Comparison of ENCODE assay signal across 1 cellular context in the genomic region with DNA sequence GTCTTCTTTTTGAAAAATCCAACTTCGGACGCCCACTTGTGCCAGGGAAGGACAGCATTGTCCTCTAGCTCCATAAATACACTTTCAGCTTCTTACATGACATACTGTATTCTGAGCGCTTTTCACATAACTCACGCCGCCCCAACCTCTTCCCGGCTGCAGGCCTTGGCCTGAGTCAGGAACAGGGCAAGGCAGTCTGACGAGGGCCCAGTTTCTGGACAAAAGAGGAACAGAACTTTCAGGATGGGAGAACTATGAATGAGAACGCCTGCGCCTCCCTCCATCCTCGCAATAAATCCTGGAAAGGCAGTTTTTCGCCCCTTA.
TF ChIP-seq lines count a peak whose summit lies in the region.

No MANE protein-coding gene starts in this region.

TF ChIP-seq in endothelial cell of umbilical vein, 7 proteins besides CTCF, POLR2A, EP300 and RAD21 (continued from another document):
- no peak for TF ChIP-seq FOS (IDR thresholded peaks at IDR 0.05; ENCODE audit: borderline replicate concordance, insufficient read depth, low read length)
- TF ChIP-seq EZH2 (IDR thresholded peaks at IDR 0.05; ENCODE audit: borderline replicate concordance, low read depth, low read length, severe bottlenecking) = no peak
- no peak for TF ChIP-seq MYC (IDR thresholded peaks at IDR 0.05; ENCODE audit: low read depth, low read length)
- TF ChIP-seq GATA2 (IDR thresholded peaks at IDR 0.05; ENCODE audit: insufficient read depth, insufficient read length, low read depth, low read length) = no peak
- TF ChIP-seq POLR2AphosphoS5 (IDR thresholded peaks at IDR 0.05; ENCODE audit: insufficient read depth, low read depth, low read length) = no peak
